11 cellular contexts compared by ENCODE assay signal in genomic region chr3:101865751-101866509, GRCh38. TPM values are rescaled to one million over a fixed set of nuclear protein-coding genes. Genes with fewer than 3 reads are reported as not detected.
DNase-seq lines count a peak whose midpoint lies in the region; ATAC-seq and TF ChIP-seq lines count a peak whose summit lies in the region.
"Had no signal": no experiment of that assay in that cellular context is flagged by ENCODE, and none has a peak within 500 bp of the region (broad histone marks: within the 10 kb centered on the region; RNA-seq: fewer than 3 reads in every experiment).

No MANE protein-coding gene starts in this region.

- H3K4me3 Mint-ChIP-seq in HFFc6 (peak overlapping the region; percentile 26; the same call in 1 of the 2 replicates), WTC11 (no peak overlapping the region), T-helper 17 cell (no peak overlapping the region)

- DNase-seq in ACHN (peak; percentile 50), HFFc6 (no peak), WTC11 (ENCODE audit: low spot score) (peak; percentile 20), kidney tubule cell (ENCODE audit: low spot score) (peak; percentile 76), T-helper 17 cell (no peak), T-helper 2 cell (no peak), GM20000 (ENCODE audit: low spot score) (no peak), ecto neural progenitor cell (ENCODE audit: low spot score) (no peak)
- DNase-seq: activated naive CD4-positive, alpha-beta T cell; stimulated activated CD4-positive, alpha-beta T cell treated with anti-CD3 and anti-CD28 coated beads, Interleukin-4, amount 100 ng/mL, for 1 hour; stimulated activated naive CD4-positive, alpha-beta T cell had no signal

- CTCF ChIA-PET in WTC11 (lab: Charles Lee), result interaction anchor here (1.7 to 2.1 kb wide), 3 partner anchors 16 to 359 kb away, joined by 4 to 7 read pairs (median 4); partner anchors contain the start of gene NFKBIZ

- H3K27me3 Mint-ChIP-seq in HFFc6 (ENCODE audit: insufficient read depth) (peaks cover 35% of the 10 kb centered on the region), WTC11 (ENCODE audit: low read depth) (no peaks in the 10 kb centered on the region), T-helper 17 cell (no peaks in the 10 kb centered on the region)

- H3K27ac Mint-ChIP-seq in HFFc6 (peak overlapping the region; percentile 46), WTC11 (no peak overlapping the region), T-helper 17 cell (no peak overlapping the region)

- H3K9me3 ChIP-seq in T-helper 17 cell (ENCODE audit: control insufficient read depth, low read length, poor library complexity, severe bottlenecking), result no peaks in the 10 kb centered on the region

- H3K9me3 Mint-ChIP-seq in HFFc6 (peaks cover 6% of the 10 kb centered on the region; the same call in 1 of the 2 replicates), WTC11 (no peaks in the 10 kb centered on the region)

- in situ Hi-C loops in ACHN (cut with HindIII; ENCODE audit: low pct_ligation_motif_present, low pct_unique_long_range_greater_than_20kb, low sequenced_read_pairs), result loop anchor here (25.0 kb wide), 1 partner anchor 221 kb away; no protein-coding TSS in a partner anchor

- ATAC-seq in WTC11, result peak; percentile 96
- ATAC-seq in T-helper 17 cell, result no peak

- POLR2A ChIA-PET in WTC11 (lab: Charles Lee), result no interaction called here

- peaks cover 87% of the 10 kb centered on the region for H3K4me1 Mint-ChIP-seq in HFFc6 (ENCODE audit: low read depth)
- H3K4me1 Mint-ChIP-seq in WTC11, result peaks cover 4% of the 10 kb centered on the region
- H3K4me1 Mint-ChIP-seq in T-helper 17 cell, result peaks cover 17% of the 10 kb centered on the region

- peaks cover 15% of the 10 kb centered on the region for H3K36me3 Mint-ChIP-seq in HFFc6 (ENCODE audit: low read depth)
- H3K36me3 Mint-ChIP-seq in WTC11, result peaks cover 2% of the 10 kb centered on the region; the same call in 1 of the 2 replicates
- H3K36me3 Mint-ChIP-seq in T-helper 17 cell (ENCODE audit: low read depth), result peaks cover 2% of the 10 kb centered on the region

- TF ChIP-seq CTCF in HFFc6 (IDR thresholded peaks at IDR 0.05) (0 out of 2 replicates have a peak, but pooled peaks have one; percentile 7), WTC11 (IDR thresholded peaks at IDR 0.05) (no peak), GM20000 (IDR thresholded peaks at IDR 0.05; ENCODE audit: extremely low read depth, missing control alignments) (no peak)

TF ChIP-seq in WTC11, 78 proteins besides CTCF, POLR2A, EP300 and RAD21 (continues in another document):
- TF ChIP-seq ATF3 (CRISPR knock-in tag; conservative IDR thresholded peaks at IDR 0.05), result no peak
- TF ChIP-seq ZNF121 (CRISPR knock-in tag; IDR thresholded peaks at IDR 0.05), result no peak
- TF ChIP-seq TEAD4 (CRISPR knock-in tag; IDR thresholded peaks at IDR 0.05), result no peak
- no peak for TF ChIP-seq TEAD1 (CRISPR knock-in tag; IDR thresholded peaks at IDR 0.05)
- TF ChIP-seq ZNF281 (CRISPR knock-in tag; IDR thresholded peaks at IDR 0.05), result no peak
- no peak for TF ChIP-seq IRF1 (CRISPR knock-in tag; IDR thresholded peaks at IDR 0.05)
- TF ChIP-seq ZNF423 (CRISPR knock-in tag; IDR thresholded peaks at IDR 0.05), result no peak
- no peak for TF ChIP-seq CDX4 (CRISPR knock-in tag; IDR thresholded peaks at IDR 0.05; ENCODE audit: borderline replicate concordance)
- no peak for TF ChIP-seq SP1 (CRISPR knock-in tag; conservative IDR thresholded peaks at IDR 0.05)
- no peak for TF ChIP-seq NR1H2 (CRISPR knock-in tag; IDR thresholded peaks at IDR 0.05)
- no peak for TF ChIP-seq ZBTB43 (CRISPR knock-in tag; IDR thresholded peaks at IDR 0.05)
- no peak for TF ChIP-seq PRDM15 (CRISPR knock-in tag; IDR thresholded peaks at IDR 0.05)
- no peak for TF ChIP-seq SOX15 (CRISPR knock-in tag; IDR thresholded peaks at IDR 0.05)
- TF ChIP-seq IRF2 (CRISPR knock-in tag; IDR thresholded peaks at IDR 0.05; ENCODE audit: borderline replicate concordance, low read depth), result no peak

RNA-seq across cellular contexts. Expression of gene NFKBIZ, which starts 16.6 kb away (rescaled TPM):
- total RNA-seq in HFFc6 (2021; fragmentation: NEBNext Ultra II Directional; extraction: Animal tissue kit (Norgen Biotek cat#: 25700)), result 10 to 100 TPM; 51.1 to 64.2 (median 57.8) TPM
- 15.1 to 17.9 TPM (median 16.9 TPM) in 3 replicates for total RNA-seq in WTC11 (2021)
- total RNA-seq in T-helper 17 cell, result 100 to 1,000 TPM; 682 to 814 TPM

Comparison
In these comparisons a context has a peak if more than half of its experiments do, and no peak if none do; other contexts are left out.
1. DNase-seq: peak in ACHN (single experiment), WTC11 (single experiment) and kidney tubule cell (single experiment); none in HFFc6 (single experiment), T-helper 17 cell (0 of 3), T-helper 2 cell (0 of 5), GM20000 (single experiment) and ecto neural progenitor cell (single experiment).
2. RNA of gene NFKBIZ, which starts 16.6 kb away (total RNA-seq): 682 to 814 TPM in T-helper 17 cell; 51.1 to 64.2 TPM in HFFc6 and 15.1 to 17.9 TPM in WTC11; every median in the first group is over 10 times any median in the second.